In genomic region chr15:92149029-92149428, GRCh38 we compare ENCODE assay signal across 16 cellular contexts.
"Had no signal": no experiment of that assay in that cellular context is flagged by ENCODE, and none has a peak within 500 bp of the region (broad histone marks: within the 10 kb centered on the region; RNA-seq: fewer than 3 reads in every experiment).

No MANE protein-coding gene starts in this region.

- H3K27ac ChIP-seq: cardiac muscle cell, lower lobe of right lung, neural progenitor cell, parathyroid adenoma, thoracic aorta had no signal

- H3K36me3 ChIP-seq: neural progenitor cell, thoracic aorta had no signal

- H3K9me3 ChIP-seq: lower lobe of right lung, thoracic aorta had no signal

- DNase-seq: activated CD4-positive, alpha-beta T cell treated with anti-CD3 and anti-CD28 coated beads, Interleukin-2, amount 50 U/mL, for 48 hours; activated CD4-positive, CD25-positive, alpha-beta regulatory T cell treated with anti-CD3 and anti-CD28 coated beads, Interleukin-2, amount 50 U/mL, for 72 hours; activated gamma-delta T cell treated with Interleukin-2 at 50 U/mL for 16 hours; activated naive CD8-positive, alpha-beta T cell treated with anti-CD3 and anti-CD28 coated beads, Interleukin-2, amount 10 ng/mL, durations not matched to agents 7 days and 5 days; activated T-cell treated with anti-CD3 and anti-CD28 coated beads, Interleukin-2, amount 50 U/mL, for 72 hours; immature natural killer cell; left cardiac atrium; lower lobe of right lung; retina; stimulated activated CD4-positive, alpha-beta T cell treated with anti-CD3 and anti-CD28 coated beads, Interleukin-15, amount 100 ng/mL, for 24 hours; stimulated activated CD4-positive, alpha-beta T cell treated with anti-CD3 and anti-CD28 coated beads, Interleukin-4, amount 100 ng/mL, for 24 hours; T-helper 17 cell had no signal

- H3K27me3 ChIP-seq: cardiac muscle cell, neural progenitor cell had no signal

- H3K4me1 ChIP-seq: lower lobe of right lung, neural progenitor cell, parathyroid adenoma had no signal

- H3K4me3 ChIP-seq: cardiac muscle cell, lower lobe of right lung, neural progenitor cell, thoracic aorta had no signal

- H3K9ac ChIP-seq: neural progenitor cell, parathyroid adenoma had no signal
